In genomic region chr10:86693721-86694369, GRCh38 we compare ENCODE assay signal across 1 cellular context.
TF ChIP-seq lines count a peak whose summit lies in the region.

No MANE protein-coding gene starts in this region.

TF ChIP-seq in HCT116, 20 proteins besides CTCF, POLR2A, EP300 and RAD21 (continued from another document):
- no peak for TF ChIP-seq REST (IDR thresholded peaks at IDR 0.05; ENCODE audit: low read depth)
- no peak for TF ChIP-seq ZNF274 (IDR thresholded peaks at IDR 0.05; ENCODE audit: low read depth, low read length)
- TF ChIP-seq SIN3A (IDR thresholded peaks at IDR 0.05; ENCODE audit: low read depth): no peak
- TF ChIP-seq EZH2phosphoT487 (IDR thresholded peaks at IDR 0.05; ENCODE audit: borderline replicate concordance): no peak
- no peak for TF ChIP-seq MAX (IDR thresholded peaks at IDR 0.05)
